Comparison of ENCODE assay signal across 22 cellular contexts in genomic region chr13:38898481-38898880, GRCh38.
DNase-seq lines count a peak whose midpoint lies in the region; ATAC-seq, FAIRE-seq and TF ChIP-seq lines count a peak whose summit lies in the region.
"Had no signal": no experiment of that assay in that cellular context is flagged by ENCODE, and none has a peak within 500 bp of the region (broad histone marks: within the 10 kb centered on the region; RNA-seq: fewer than 3 reads in every experiment).

No MANE protein-coding gene starts in this region.

- RAD21 ChIA-PET in GM12878 (lab: Charles Lee; ENCODE audit: unreplicated experiment) = no interaction called here

- CTCF ChIA-PET in GM12878 (lab: Yijun Ruan, JAX) = interaction anchor here (0.9 to 1.0 kb wide), 3 partner anchors 10 to 25 kb away, joined by 3 read pairs; no protein-coding TSS in a partner anchor

- WGBS in GM12878 (ENCODE audit: insufficient coverage, insufficient replicate concordance, low lambda C conversion rate, missing lambda C conversion rate) = 12% methylated on average over 2 of the region's 2 CpGs
- no CpG with 5 or more reads among the region's 2 CpGs for WGBS in neuronal stem cell (ENCODE audit: extremely low coverage in 2 of 2, insufficient read length in 2 of 2, insufficient replicate concordance in 1 of 2), 2 donors
- WGBS in sigmoid colon, 2 donors = 61 to 68% methylated on average over 2 of the region's 2 CpGs

- no peak for FAIRE-seq in GM12878 (lab: Jason Lieb, UNC)
- FAIRE-seq in HTR-8/SVneo (lab: Jason Lieb, UNC) = no peak
- FAIRE-seq: A549 had no signal

- no peak for TF ChIP-seq POLR2A in GM12878 (IDR thresholded peaks at IDR 0.05; ENCODE audit: low read depth, low read length)
- no peak for TF ChIP-seq POLR2A in sigmoid colon (IDR thresholded peaks at IDR 0.05)

- H3K4me3 ChIP-seq in GM12878 = no peak overlapping the region
- H3K4me3 ChIP-seq in neuronal stem cell (ENCODE audit: low read length in 2 of 2) = no peak overlapping the region
- H3K4me3 ChIP-seq in sigmoid colon = no peak overlapping the region
- H3K4me3 ChIP-seq: A549, PC-9, SJSA1 had no signal

- ATAC-seq in GM21529 (IDR thresholded peaks at IDR 0.05; ENCODE audit: unreplicated experiment) (peak; percentile 49), HG02885 (IDR thresholded peaks at IDR 0.05; ENCODE audit: poor library complexity, unreplicated experiment) (peak; percentile 75), GM12878 (peak; percentile 57), left ventricle myocardium superior (no peak)
- ATAC-seq: A549 had no signal

- POLR2A ChIA-PET in GM12878 (lab: Charles Lee) = interaction anchor here (0.6 kb wide), 1 partner anchor 1442 kb away, joined by 3 read pairs; no protein-coding TSS in a partner anchor

- H3K9ac ChIP-seq in GM12878 (ENCODE audit: control insufficient read depth, insufficient read depth, low read length) (no peak overlapping the region), neuronal stem cell (ENCODE audit: low read depth, low read length, poor library complexity) (no peak overlapping the region)
- H3K9ac ChIP-seq: KMS-11 had no signal

- in situ Hi-C loops in GM12878 (cut with MboI) = no loop called here

- no peak overlapping the region for H4K91ac ChIP-seq in neuronal stem cell (ENCODE audit: low read depth, low read length, poor library complexity)

- H3K4me1 ChIP-seq in GM12878 (ENCODE audit: control insufficient read depth, insufficient read depth, low read length) (no peaks in the 10 kb centered on the region), neuronal stem cell (ENCODE audit: control insufficient read depth in 2 of 2, insufficient read depth in 1 of 2, low read depth in 1 of 2, low read length in 2 of 2) (no peaks in the 10 kb centered on the region), sigmoid colon (peaks cover 0 to 7% (median 0%) of the 10 kb centered on the region in 4 donors)
- H3K4me1 ChIP-seq: A549, SJSA1 had no signal

- SMC1A ChIA-PET in GM12878 (lab: Charles Lee; ENCODE audit: uncharacterized antibody, unreplicated experiment) = interaction anchor here (2.1 kb wide), 2 partner anchors 11 to 213 kb away, joined by 5 to 7 read pairs; no protein-coding TSS in a partner anchor

- H3K79me2 ChIP-seq in GM12878 (ENCODE audit: control insufficient read depth, insufficient read depth, low read length) = no peaks in the 10 kb centered on the region

- no peak overlapping the region for H2BK120ac ChIP-seq in neuronal stem cell (ENCODE audit: low read depth, low read length)

- no peak overlapping the region for H3K18ac ChIP-seq in neuronal stem cell (ENCODE audit: low read length)

- H3K27ac ChIP-seq in GM12878 (ENCODE audit: control insufficient read depth, insufficient read depth) (no peak overlapping the region), neuronal stem cell (replicated peaks; ENCODE audit: low read length) (no peak overlapping the region), sigmoid colon (no peak overlapping the region)
- H3K27ac ChIP-seq: A549, KMS-11, PC-9, SJSA1 had no signal

- H3K79me1 ChIP-seq in neuronal stem cell (ENCODE audit: low read depth, low read length) = no peaks in the 10 kb centered on the region

- no peak overlapping the region for H2AFZ ChIP-seq in GM12878 (ENCODE audit: control insufficient read depth, low read depth, low read length)
- peak overlapping the region; percentile 58 for H2AFZ ChIP-seq in neuronal stem cell (ENCODE audit: low read length)
- H2AFZ ChIP-seq: PC-9 had no signal

- no peak overlapping the region for H3K14ac ChIP-seq in neuronal stem cell (ENCODE audit: low read length)

- H4K20me1 ChIP-seq in GM12878 (ENCODE audit: control insufficient read depth, insufficient read depth) = no peaks in the 10 kb centered on the region

- intact Hi-C loops in GM12878 (cut with micrococcal nuclease; ENCODE audit: unreplicated experiment) (no loop called here), left ventricle myocardium superior (cut with micrococcal nuclease) (no loop called here), sigmoid colon (cut with DNase I) (no loop called here)

- H2BK5ac ChIP-seq in neuronal stem cell (ENCODE audit: low read length) = no peak overlapping the region

- H2AK5ac ChIP-seq in neuronal stem cell (ENCODE audit: low read depth, low read length) = no peak overlapping the region

- H3K4me2 ChIP-seq in GM12878 (ENCODE audit: control insufficient read depth, insufficient read depth) = no peak overlapping the region
- no peak overlapping the region for H3K4me2 ChIP-seq in neuronal stem cell (ENCODE audit: insufficient read depth, low read length, poor library complexity, severe bottlenecking)
- H3K4me2 ChIP-seq: A549, KMS-11, PC-9 had no signal

- no peak overlapping the region for H3K4ac ChIP-seq in neuronal stem cell (ENCODE audit: low read length)

- no peaks in the 10 kb centered on the region for H3K9me3 ChIP-seq in GM12878 (replicated peaks; ENCODE audit: control insufficient read depth, insufficient read depth, low read length)
- H3K9me3 ChIP-seq in neuronal stem cell (replicated peaks in 1 of 2; ENCODE audit: control insufficient read depth in 2 of 2, insufficient read depth in 1 of 2, low read depth in 1 of 2, low read length in 2 of 2) = peaks cover 0 to 7% of the 10 kb centered on the region in 2 donors
- no peaks in the 10 kb centered on the region for H3K9me3 ChIP-seq in sigmoid colon
- H3K9me3 ChIP-seq: A549, SJSA1 had no signal

- TF ChIP-seq CTCF in GM12878 (IDR thresholded peaks at IDR 0.05 in 2 of 3, conservative IDR thresholded peaks at IDR 0.05 in 1 of 3; ENCODE audit: control insufficient read depth in 2 of 3, extremely low read depth in 1 of 3, insufficient read depth in 1 of 3, low read depth in 3 of 3, low read length in 3 of 3) (no peak), sigmoid colon (IDR thresholded peaks at IDR 0.05) (no peak)

- no peak overlapping the region for H2BK12ac ChIP-seq in neuronal stem cell (ENCODE audit: low read length)

- H2BK15ac ChIP-seq in neuronal stem cell (ENCODE audit: low read length) = no peak overlapping the region

- no peaks in the 10 kb centered on the region for H3K36me3 ChIP-seq in GM12878 (ENCODE audit: control insufficient read depth in 2 of 2, insufficient read depth in 2 of 2, low read length in 1 of 2)
- no peaks in the 10 kb centered on the region for H3K36me3 ChIP-seq in neuronal stem cell (replicated peaks in 1 of 2; ENCODE audit: control insufficient read depth in 2 of 2, insufficient read depth in 2 of 2, low read length in 2 of 2)
- no peaks in the 10 kb centered on the region for H3K36me3 ChIP-seq in sigmoid colon
- H3K36me3 ChIP-seq: SJSA1 had no signal

- BruUV-seq in GM12878 (replicated peaks; lab: Mats Ljungman, UMichigan) = no TSS peak

- DNase-seq in GM12878 (ENCODE audit: low read depth, low spot score) = no peak
- DNase-seq in neuronal stem cell (ENCODE audit: low spot score) = no peak
- no peak for DNase-seq in left ventricle myocardium superior
- no peak for DNase-seq in sigmoid colon
- DNase-seq in HTR-8/SVneo (ENCODE audit: insufficient read length, low spot score) = no peak
- DNase-seq: AML-193; C1 segment of cervical spinal cord; CD4-positive, alpha-beta memory T cell; COR-L47; DMS53; NCI-H1092 treated with DMSO at 0.1 percent for 48 hours; NCI-H1436 treated with DMSO at 0.1 percent for 48 hours; NCI-H187 treated with DMSO at 0.1 percent for 48 hours; NCI-H526 treated with DMSO at 0.1 percent for 48 hours; PC-9; Right ventricle myocardium superior; T-helper 2 cell had no signal

- peaks cover 0 to 2% of the 10 kb centered on the region in 2 experiments; a peak in 2 of 4 replicates for H3K27me3 ChIP-seq in GM12878 (replicated peaks in 1 of 2; ENCODE audit: control insufficient read depth in 2 of 2, insufficient read depth in 2 of 2, low read length in 1 of 2)
- peaks cover 0 to 2% (median 0%) of the 10 kb centered on the region in 3 experiments for H3K27me3 ChIP-seq in neuronal stem cell (ENCODE audit: control insufficient read depth in 3 of 3, insufficient read depth in 3 of 3, low read depth in 1 of 3, low read length in 3 of 3)
- H3K27me3 ChIP-seq in sigmoid colon = no peaks in the 10 kb centered on the region
- H3K27me3 ChIP-seq: SJSA1 had no signal

- no peak for TF ChIP-seq RAD21 in GM12878 (IDR thresholded peaks at IDR 0.05; ENCODE audit: insufficient read depth, low read depth, low read length)

- TF ChIP-seq EP300 in GM12878 (IDR thresholded peaks at IDR 0.05; ENCODE audit: borderline replicate concordance in 1 of 2, control insufficient read depth in 1 of 2, low read depth in 2 of 2, low read length in 2 of 2) = no peak
- no peak for TF ChIP-seq EP300 in sigmoid colon (IDR thresholded peaks at IDR 0.05)

- no peak overlapping the region for H3K23ac ChIP-seq in neuronal stem cell (ENCODE audit: low read depth, low read length, poor library complexity)

- H4K8ac ChIP-seq in neuronal stem cell (ENCODE audit: low read depth, low read length) = no peak overlapping the region

TF ChIP-seq in GM12878, 131 proteins besides CTCF, POLR2A, EP300 and RAD21:
- TF ChIP-seq CHD2 (IDR thresholded peaks at IDR 0.05; ENCODE audit: borderline replicate concordance, low read depth, low read length) (no peak), RCOR1 (conservative IDR thresholded peaks at IDR 0.05; ENCODE audit: low read depth, low read length) (no peak), YY1 (IDR thresholded peaks at IDR 0.05; ENCODE audit: low read depth, low read length) (no peak), ZBTB33 (IDR thresholded peaks at IDR 0.05) (no peak)
